Comparison of ENCODE assay signal across 29 cellular contexts in the genomic region with DNA sequence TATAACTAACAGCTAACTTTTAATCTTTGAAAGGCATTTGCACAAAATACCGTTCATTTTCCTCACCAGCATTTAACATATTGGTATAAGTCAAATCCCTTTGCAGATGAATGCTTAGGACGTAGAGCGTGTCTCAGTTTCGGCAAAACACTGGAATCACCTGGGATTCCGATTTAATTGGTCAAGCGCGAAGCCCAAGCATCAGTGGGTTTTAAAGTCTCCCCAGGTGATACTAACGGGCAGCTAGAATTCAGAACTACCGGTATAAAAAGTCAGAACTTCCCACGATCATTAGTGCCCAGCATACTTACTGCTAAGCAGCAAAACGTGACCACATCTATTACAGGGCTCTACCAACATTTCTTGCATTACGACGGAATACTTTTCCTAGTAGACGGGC. TPM values are rescaled to one million over a fixed set of nuclear protein-coding genes. Genes with fewer than 3 reads are reported as not detected.
"Had no signal": no experiment of that assay in that cellular context is flagged by ENCODE, and none has a peak within 500 bp of the region (broad histone marks: within the 10 kb centered on the region; RNA-seq: fewer than 3 reads in every experiment).

No MANE protein-coding gene starts in this region.

- H3K27me3 Mint-ChIP-seq: activated naive CD8-positive, alpha-beta T cell treated with anti-CD3 and anti-CD28 coated beads, Interleukin-2, amount 50 U/mL, for 24 hours; naive thymus-derived CD8-positive, alpha-beta T cell; T-cell had no signal

- H3K27ac ChIP-seq: breast epithelium, esophagus squamous epithelium, heart right ventricle, skin epidermis, testis had no signal

- H3K36me3 ChIP-seq: breast epithelium, esophagus squamous epithelium had no signal

- H3K9me3 ChIP-seq: breast epithelium, esophagus squamous epithelium, heart right ventricle, testis had no signal

- DNase-seq: activated CD4-positive, alpha-beta T cell treated with anti-CD3 and anti-CD28 coated beads for 36 hours; activated CD4-positive, alpha-beta T cell treated with anti-CD3 and anti-CD28 coated beads, Interleukin-2, amount 50 U/mL, for 4 hours; activated CD4-positive, CD25-positive, alpha-beta regulatory T cell; activated gamma-delta T cell; activated naive CD4-positive, alpha-beta T cell treated with anti-CD3 and anti-CD28 coated beads, Interleukin-2, amount 50 U/mL, for 16 hours; activated naive CD8-positive, alpha-beta T cell treated with anti-CD3 and anti-CD28 coated beads, Interleukin-2, amount 50 U/mL, for 24 hours; activated T-cell treated with anti-CD3 and anti-CD28 coated beads, Interleukin-2, amount 50 U/mL, for 1 hour; amygdala; effector CD8-positive, alpha-beta T cell; esophagus squamous epithelium; foreskin melanocyte; heart right ventricle; mammary epithelial cell; naive thymus-derived CD8-positive, alpha-beta T cell; stimulated activated CD4-positive, alpha-beta T cell treated with anti-CD3 and anti-CD28 coated beads, Interleukin-12 subunit alpha, Interleukin-12 subunit beta, amount 100 ng/mL, for 4 hours; stimulated activated CD4-positive, alpha-beta T cell treated with anti-CD3 and anti-CD28 coated beads, Interleukin-4, amount 100 ng/mL, for 1 hour; stimulated activated naive CD8-positive, alpha-beta T cell treated with anti-CD3 and anti-CD28 coated beads, Interleukin-15, Interleukin-2, amounts not matched to agents 100 U/mL and 50 U/mL, for 24 hours; T-cell; testis; trophoblast cell had no signal

- FAIRE-seq: endometrium, urothelium cell line had no signal

- H3K4me3 Mint-ChIP-seq: activated naive CD8-positive, alpha-beta T cell treated with anti-CD3 and anti-CD28 coated beads, Interleukin-2, amount 50 U/mL, for 24 hours; activated T-helper 1 cell treated with anti-CD3 and anti-CD28 coated beads, Interleukin-12 subunit alpha, Interleukin-12 subunit beta, Interleukin-2, Interleukin-4 antibody, amounts not matched to agents 30 ng/mL and 10 ng/mL and 1 ng/mL, durations not matched to agents 14 hours and 24 hours and 36 hours; central memory CD8-positive, alpha-beta T cell; T-helper 2 cell treated with Interferon-gamma antibody and Interleukin-4, amounts not matched to agents 5 μg/mL and 100 μg/mL, for 36 hours had no signal

- H3K4me1 ChIP-seq: breast epithelium, testis had no signal

- H3K27me3 ChIP-seq: breast epithelium, esophagus squamous epithelium, heart right ventricle, testis had no signal

- H3K27ac Mint-ChIP-seq: activated CD4-positive, alpha-beta T cell treated with anti-CD3 and anti-CD28 coated beads for 36 hours; activated naive CD8-positive, alpha-beta T cell treated with anti-CD3 and anti-CD28 coated beads, Interleukin-2, amount 50 U/mL, for 24 hours; activated T-helper 1 cell treated with anti-CD3 and anti-CD28 coated beads, Interleukin-12 subunit alpha, Interleukin-12 subunit beta, Interleukin-2, Interleukin-4 antibody, amounts not matched to agents 30 ng/mL and 10 ng/mL and 1 ng/mL, durations not matched to agents 14 hours and 24 hours and 36 hours; T-cell; T-helper 2 cell treated with Interferon-gamma antibody and Interleukin-4, amounts not matched to agents 5 μg/mL and 100 μg/mL, for 36 hours had no signal

- ATAC-seq: activated CD4-positive, alpha-beta T cell treated with anti-CD3 and anti-CD28 coated beads for 36 hours; activated naive CD8-positive, alpha-beta T cell treated with anti-CD3 and anti-CD28 coated beads, Interleukin-2, amount 50 U/mL, for 24 hours; heart right ventricle; naive thymus-derived CD8-positive, alpha-beta T cell; sciatic nerve; stimulated activated naive CD8-positive, alpha-beta T cell treated with anti-CD3 and anti-CD28 coated beads, Interleukin-15, Interleukin-2, amounts not matched to agents 100 U/mL and 50 U/mL, for 24 hours; T-cell had no signal

- H3K9me3 Mint-ChIP-seq: central memory CD8-positive, alpha-beta T cell; T-cell had no signal

- H3K4me3 ChIP-seq: breast epithelium, esophagus squamous epithelium, heart right ventricle, skin epidermis, testis had no signal

- H3K36me3 Mint-ChIP-seq: naive thymus-derived CD8-positive, alpha-beta T cell; T-cell had no signal

RNA-seq across cellular contexts. Expression of gene ALPK2, which starts 24.6 kb away (rescaled TPM):
- total RNA-seq: dermis microvascular lymphatic vessel endothelial cell had no signal
- polyA plus RNA-seq: mammary epithelial cell; naive thymus-derived CD8-positive, alpha-beta T cell had no signal
